In the genomic region with DNA sequence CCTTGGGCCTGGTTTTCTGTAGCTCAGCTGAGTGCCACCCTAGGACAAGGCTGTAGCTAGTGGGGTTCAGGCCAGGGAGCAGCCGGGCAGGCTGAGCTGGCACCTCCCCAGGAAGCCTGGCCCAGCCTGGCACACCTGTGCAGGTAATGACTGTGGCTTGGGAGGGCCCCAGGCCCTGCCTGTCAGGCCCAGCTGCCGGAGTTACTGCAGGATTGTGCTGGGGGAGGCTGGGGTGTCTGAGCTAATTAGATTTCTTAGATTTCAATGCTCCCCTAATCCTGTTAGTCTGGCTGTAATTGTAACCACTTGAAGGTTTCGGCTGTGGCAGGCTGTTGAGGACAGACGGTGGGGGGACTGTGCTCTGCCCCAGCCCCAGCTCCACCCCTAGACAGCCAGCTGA, we compare ENCODE assay signal across 2 cellular contexts.
TF ChIP-seq lines count a peak whose summit lies in the region.

No MANE protein-coding gene starts in this region.

TF ChIP-seq in IMR-90, 13 proteins besides CTCF, POLR2A, EP300 and RAD21 (continued from another document):
- TF ChIP-seq, protein P1, sequence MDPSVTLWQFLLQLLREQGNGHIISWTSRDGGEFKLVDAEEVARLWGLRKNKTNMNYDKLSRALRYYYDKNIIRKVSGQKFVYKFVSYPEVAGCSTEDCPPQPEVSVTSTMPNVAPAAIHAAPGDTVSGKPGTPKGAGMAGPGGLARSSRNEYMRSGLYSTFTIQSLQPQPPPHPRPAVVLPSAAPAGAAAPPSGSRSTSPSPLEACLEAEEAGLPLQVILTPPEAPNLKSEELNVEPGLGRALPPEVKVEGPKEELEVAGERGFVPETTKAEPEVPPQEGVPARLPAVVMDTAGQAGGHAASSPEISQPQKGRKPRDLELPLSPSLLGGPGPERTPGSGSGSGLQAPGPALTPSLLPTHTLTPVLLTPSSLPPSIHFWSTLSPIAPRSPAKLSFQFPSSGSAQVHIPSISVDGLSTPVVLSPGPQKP (IDR thresholded peaks at IDR 0.05; ENCODE audit: borderline replicate concordance, low read depth, low read length), result no peak
- TF ChIP-seq CEBPB (IDR thresholded peaks at IDR 0.05; ENCODE audit: low read depth, low read length), result no peak

TF ChIP-seq in SK-N-SH treated with all-trans-retinoic acid at 6 μM for 48 hours, 23 proteins besides CTCF, POLR2A, EP300 and RAD21 (continued from another document):
- TF ChIP-seq, protein P2, sequence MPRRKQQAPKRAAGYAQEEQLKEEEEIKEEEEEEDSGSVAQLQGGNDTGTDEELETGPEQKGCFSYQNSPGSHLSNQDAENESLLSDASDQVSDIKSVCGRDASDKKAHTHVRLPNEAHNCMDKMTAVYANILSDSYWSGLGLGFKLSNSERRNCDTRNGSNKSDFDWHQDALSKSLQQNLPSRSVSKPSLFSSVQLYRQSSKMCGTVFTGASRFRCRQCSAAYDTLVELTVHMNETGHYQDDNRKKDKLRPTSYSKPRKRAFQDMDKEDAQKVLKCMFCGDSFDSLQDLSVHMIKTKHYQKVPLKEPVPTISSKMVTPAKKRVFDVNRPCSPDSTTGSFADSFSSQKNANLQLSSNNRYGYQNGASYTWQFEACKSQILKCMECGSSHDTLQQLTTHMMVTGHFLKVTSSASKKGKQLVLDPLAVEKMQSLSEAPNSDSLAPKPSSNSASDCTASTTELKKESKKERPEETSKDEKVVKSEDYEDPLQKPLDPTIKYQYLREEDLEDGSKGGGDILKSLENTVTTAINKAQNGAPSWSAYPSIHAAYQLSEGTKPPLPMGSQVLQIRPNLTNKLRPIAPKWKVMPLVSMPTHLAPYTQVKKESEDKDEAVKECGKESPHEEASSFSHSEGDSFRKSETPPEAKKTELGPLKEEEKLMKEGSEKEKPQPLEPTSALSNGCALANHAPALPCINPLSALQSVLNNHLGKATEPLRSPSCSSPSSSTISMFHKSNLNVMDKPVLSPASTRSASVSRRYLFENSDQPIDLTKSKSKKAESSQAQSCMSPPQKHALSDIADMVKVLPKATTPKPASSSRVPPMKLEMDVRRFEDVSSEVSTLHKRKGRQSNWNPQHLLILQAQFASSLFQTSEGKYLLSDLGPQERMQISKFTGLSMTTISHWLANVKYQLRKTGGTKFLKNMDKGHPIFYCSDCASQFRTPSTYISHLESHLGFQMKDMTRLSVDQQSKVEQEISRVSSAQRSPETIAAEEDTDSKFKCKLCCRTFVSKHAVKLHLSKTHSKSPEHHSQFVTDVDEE (CRISPR knock-in tag; IDR thresholded peaks at IDR 0.05), result 0 out of 2 replicates have a peak, but pooled peaks have one; percentile 39
- TF ChIP-seq, protein P3, sequence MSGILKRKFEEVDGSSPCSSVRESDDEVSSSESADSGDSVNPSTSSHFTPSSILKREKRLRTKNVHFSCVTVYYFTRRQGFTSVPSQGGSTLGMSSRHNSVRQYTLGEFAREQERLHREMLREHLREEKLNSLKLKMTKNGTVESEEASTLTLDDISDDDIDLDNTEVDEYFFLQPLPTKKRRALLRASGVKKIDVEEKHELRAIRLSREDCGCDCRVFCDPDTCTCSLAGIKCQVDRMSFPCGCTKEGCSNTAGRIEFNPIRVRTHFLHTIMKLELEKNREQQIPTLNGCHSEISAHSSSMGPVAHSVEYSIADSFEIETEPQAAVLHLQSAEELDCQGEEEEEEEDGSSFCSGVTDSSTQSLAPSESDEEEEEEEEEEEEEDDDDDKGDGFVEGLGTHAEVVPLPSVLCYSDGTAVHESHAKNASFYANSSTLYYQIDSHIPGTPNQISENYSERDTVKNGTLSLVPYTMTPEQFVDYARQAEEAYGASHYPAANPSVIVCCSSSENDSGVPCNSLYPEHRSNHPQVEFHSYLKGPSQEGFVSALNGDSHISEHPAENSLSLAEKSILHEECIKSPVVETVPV (CRISPR knock-in tag; IDR thresholded peaks at IDR 0.05), result no peak
